ENCODE assay signal across 13 cellular contexts in genomic region chr6:19380287-19380686, GRCh38.
A peak's percentile ranks its signal among the peaks of the same experiment; 100 is the strongest.
DNase-seq lines count a peak whose midpoint lies in the region; ATAC-seq, FAIRE-seq and TF ChIP-seq lines count a peak whose summit lies in the region.
"Had no signal": no experiment of that assay in that cellular context is flagged by ENCODE, and none has a peak within 500 bp of the region (broad histone marks: within the 10 kb centered on the region; RNA-seq: fewer than 3 reads in every experiment).

No MANE protein-coding gene starts in this region.

- no peak for TF ChIP-seq CTCF in CD14-positive monocyte (IDR thresholded peaks at IDR 0.05)

- no peaks in the 10 kb centered on the region for H3K27me3 Mint-ChIP-seq in CD14-positive monocyte (ENCODE audit: low read depth in 3 of 3)

- no peak overlapping the region for H3K27ac Mint-ChIP-seq in CD14-positive monocyte
- H3K27ac Mint-ChIP-seq: activated CD8-positive, alpha-beta T cell treated with anti-CD3 and anti-CD28 coated beads, Interleukin-2, amount 10 ng/mL, durations not matched to agents 7 days and 5 days; natural killer cell had no signal

- DNase-seq in DMS 273 treated with DMSO at 0.1 percent for 48 hours (lab: John Stamatoyannopoulos, UW), result peak; percentile 63
- peak; percentile 67 to 71 for DNase-seq in NCI-H446 (lab: John Stamatoyannopoulos, UW)
- DNase-seq in left kidney (ENCODE audit: low read depth, low spot score), result peak; percentile 12
- no peak for DNase-seq in cerebellar nuclear complex (lab: John Stamatoyannopoulos, UW)
- DNase-seq in T-helper 9 cell, result no peak
- DNase-seq in CD14-positive monocyte (ENCODE audit: low spot score), result no peak
- DNase-seq: activated CD8-positive, alpha-beta T cell treated with anti-CD3 and anti-CD28 coated beads, Interleukin-2, amount 10 ng/mL, durations not matched to agents 7 days and 5 days; DMS153; natural killer cell; NCI-H2081; NCI-H774 had no signal

- no peak overlapping the region for H3K4me3 Mint-ChIP-seq in CD14-positive monocyte
- H3K4me3 Mint-ChIP-seq: activated CD8-positive, alpha-beta T cell treated with anti-CD3 and anti-CD28 coated beads, Interleukin-2, amount 10 ng/mL, durations not matched to agents 7 days and 5 days; natural killer cell had no signal

- no peak for ATAC-seq in HG03097 (IDR thresholded peaks at IDR 0.05; ENCODE audit: low FRiP score, unreplicated experiment)
- ATAC-seq: activated CD8-positive, alpha-beta T cell treated with anti-CD3 and anti-CD28 coated beads, Interleukin-2, amount 10 ng/mL, durations not matched to agents 7 days and 5 days; natural killer cell had no signal

- peak; percentile 46 for FAIRE-seq in endometrium (lab: Jason Lieb, UNC)

- H3K36me3 Mint-ChIP-seq in CD14-positive monocyte, result no peaks in the 10 kb centered on the region
- H3K36me3 Mint-ChIP-seq: natural killer cell had no signal

- H3K9me3 Mint-ChIP-seq in CD14-positive monocyte, result peaks cover 0 to 20% (median 6%) of the 10 kb centered on the region in 7 donors

- no peaks in the 10 kb centered on the region for H3K4me1 Mint-ChIP-seq in CD14-positive monocyte
- H3K4me1 Mint-ChIP-seq: natural killer cell had no signal

- intact Hi-C loops in CD14-positive monocyte (cut with micrococcal nuclease), result no loop called here

Comparison
In these comparisons a context has a peak if more than half of its experiments do, and no peak if none do; other contexts are left out.
1. DNase-seq: peak in DMS 273 treated with DMSO at 0.1 percent for 48 hours (single experiment), NCI-H446 (2 of 2) and left kidney (single experiment); none in cerebellar nuclear complex (0 of 2), T-helper 9 cell (single experiment) and CD14-positive monocyte (single experiment).